20 cellular contexts compared by ENCODE assay signal in genomic region chr15:48029656-48030055, GRCh38.
DNase-seq lines count a peak whose midpoint lies in the region; FAIRE-seq and TF ChIP-seq lines count a peak whose summit lies in the region.
"Had no signal": no experiment of that assay in that cellular context is flagged by ENCODE, and none has a peak within 500 bp of the region (broad histone marks: within the 10 kb centered on the region; RNA-seq: fewer than 3 reads in every experiment).

No MANE protein-coding gene starts in this region.

- H3K27ac ChIP-seq in astrocyte (ENCODE audit: low read depth, low read length) = no peak overlapping the region
- H3K27ac ChIP-seq in esophagus muscularis mucosa (replicated peaks in 1 of 4) = no peak overlapping the region
- no peak overlapping the region for H3K27ac ChIP-seq in testis
- H3K27ac ChIP-seq: BLaER1, SJSA1 had no signal

- H3K9me3 ChIP-seq in astrocyte (ENCODE audit: insufficient read depth, low read depth, low read length) (no peaks in the 10 kb centered on the region), esophagus muscularis mucosa (no peaks in the 10 kb centered on the region), testis (no peaks in the 10 kb centered on the region)
- H3K9me3 ChIP-seq: BLaER1, SJSA1 had no signal

- H3K9me3 Mint-ChIP-seq in astrocyte (ENCODE audit: unreplicated experiment) = peaks cover 5% of the 10 kb centered on the region
- peaks cover 9% of the 10 kb centered on the region for H3K9me3 Mint-ChIP-seq in mesothelial cell of epicardium
- H3K9me3 Mint-ChIP-seq: CD8-positive, alpha-beta T cell had no signal

- H3K4me3 ChIP-seq in astrocyte (ENCODE audit: insufficient read depth, low read depth, low read length) = no peak overlapping the region
- H3K4me3 ChIP-seq in esophagus muscularis mucosa = no peak overlapping the region
- H3K4me3 ChIP-seq in testis = no peak overlapping the region
- H3K4me3 ChIP-seq: BLaER1, SJSA1 had no signal

- H3K4me1 Mint-ChIP-seq in astrocyte (ENCODE audit: low read depth, unreplicated experiment) = peaks cover 1% of the 10 kb centered on the region
- H3K4me1 Mint-ChIP-seq in mesothelial cell of epicardium = peaks cover 9% of the 10 kb centered on the region
- H3K4me1 Mint-ChIP-seq: IgD-negative memory B cell had no signal

- H2AFZ ChIP-seq in astrocyte (ENCODE audit: low read depth, low read length) = no peak overlapping the region

- no peak overlapping the region for H3K27ac Mint-ChIP-seq in astrocyte (ENCODE audit: unreplicated experiment)
- H3K27ac Mint-ChIP-seq in mesothelial cell of epicardium = no peak overlapping the region
- H3K27ac Mint-ChIP-seq: CD8-positive, alpha-beta T cell; IgD-negative memory B cell had no signal

- H3K4me1 ChIP-seq in astrocyte (ENCODE audit: insufficient read depth, low read length) (no peaks in the 10 kb centered on the region), esophagus muscularis mucosa (no peaks in the 10 kb centered on the region), testis (no peaks in the 10 kb centered on the region)
- H3K4me1 ChIP-seq: BLaER1, SJSA1 had no signal

- intact Hi-C loops in esophagus muscularis mucosa (cut with DNase I) = no loop called here
- intact Hi-C loops in testis (cut with DNase I; ENCODE audit: low total_unique reads) = no loop called here

- H3K4me2 ChIP-seq in astrocyte (ENCODE audit: low read length) = no peak overlapping the region
- H3K4me2 ChIP-seq: BLaER1 had no signal

- peaks cover 3% of the 10 kb centered on the region for H3K27me3 Mint-ChIP-seq in astrocyte (ENCODE audit: low read depth, unreplicated experiment)
- peaks cover 15% of the 10 kb centered on the region for H3K27me3 Mint-ChIP-seq in mesothelial cell of epicardium (ENCODE audit: low read depth)

- no peaks in the 10 kb centered on the region for H3K36me3 ChIP-seq in astrocyte (ENCODE audit: insufficient read depth, low read length)
- no peaks in the 10 kb centered on the region for H3K36me3 ChIP-seq in esophagus muscularis mucosa
- no peaks in the 10 kb centered on the region for H3K36me3 ChIP-seq in testis (ENCODE audit: low read depth, missing control alignments)
- H3K36me3 ChIP-seq: BLaER1, SJSA1 had no signal

- no peaks in the 10 kb centered on the region for H3K79me2 ChIP-seq in astrocyte (ENCODE audit: insufficient read depth, low read length)

- H3K4me3 Mint-ChIP-seq in astrocyte (ENCODE audit: unreplicated experiment) (no peak overlapping the region), mesothelial cell of epicardium (no peak overlapping the region)
- H3K4me3 Mint-ChIP-seq: CD8-positive, alpha-beta T cell; IgD-negative memory B cell had no signal

- TF ChIP-seq EP300 in esophagus muscularis mucosa (IDR thresholded peaks at IDR 0.05) = no peak

- DNase-seq in astrocyte (ENCODE audit: low read depth) (peak; percentile 7), esophagus muscularis mucosa (ENCODE audit: extremely low spot score) (peak; percentile 62), nucleus accumbens (lab: John Stamatoyannopoulos, UW) (peak in 33 of 56 donors; percentile 1 to 68 (median 22)), testis (peak; percentile 30), NCI-H510A (lab: John Stamatoyannopoulos, UW) (no peak), mesothelial cell of epicardium (ENCODE audit: low spot score in 2 of 2, unreplicated experiment in 2 of 2) (no peak)
- DNase-seq in NK-92 treated with Interleukin-12 subunit alpha and Interleukin-12 subunit beta, amount 100 ng/mL, for 24 hours (lab: John Stamatoyannopoulos, UW) = no peak
- DNase-seq: Calu3; CD8-positive, alpha-beta T cell; GF-D8; MV-4-11; NCI-H1105 treated with DMSO at 0.1 percent for 48 hours; NCI-H2029 treated with DMSO at 0.1 percent for 48 hours; NCI-H226; NCI-H524; NCI-H82 had no signal

- TF ChIP-seq POLR2A in esophagus muscularis mucosa (IDR thresholded peaks at IDR 0.05; ENCODE audit: low read depth) (no peak), testis (IDR thresholded peaks at IDR 0.05) (no peak)

- WGBS in esophagus muscularis mucosa = 77% methylated on average over 2 of the region's 2 CpGs
- WGBS in testis, 2 donors = 56 to 58% methylated on average over 2 of the region's 2 CpGs

- FAIRE-seq in astrocyte (lab: Jason Lieb, UNC) = no peak
- FAIRE-seq: H54 had no signal

- TF ChIP-seq CTCF in astrocyte (IDR thresholded peaks at IDR 0.05; ENCODE audit: insufficient read depth, low read depth, low read length) = no peak
- no peak for TF ChIP-seq CTCF in esophagus muscularis mucosa (IDR thresholded peaks at IDR 0.05)
- TF ChIP-seq CTCF in testis (IDR thresholded peaks at IDR 0.05) = no peak
- TF ChIP-seq CTCF in mesothelial cell of epicardium (IDR thresholded peaks at IDR 0.05; ENCODE audit: unreplicated experiment) = no peak

- peaks cover 3% of the 10 kb centered on the region for H3K27me3 ChIP-seq in astrocyte (ENCODE audit: insufficient read depth, low read length)
- no peaks in the 10 kb centered on the region for H3K27me3 ChIP-seq in esophagus muscularis mucosa
- H3K27me3 ChIP-seq in testis = no peaks in the 10 kb centered on the region
- H3K27me3 ChIP-seq: BLaER1 had no signal

- H4K20me1 ChIP-seq in astrocyte (ENCODE audit: insufficient read depth, low read length) = no peaks in the 10 kb centered on the region
- H4K20me1 ChIP-seq: BLaER1 had no signal

- no peaks in the 10 kb centered on the region for H3K36me3 Mint-ChIP-seq in astrocyte (ENCODE audit: low read depth, unreplicated experiment)
- H3K36me3 Mint-ChIP-seq in mesothelial cell of epicardium = no peaks in the 10 kb centered on the region
- H3K36me3 Mint-ChIP-seq: CD8-positive, alpha-beta T cell; IgD-negative memory B cell had no signal

- H3K9ac ChIP-seq in astrocyte (ENCODE audit: low read length) = no peak overlapping the region
- H3K9ac ChIP-seq: BLaER1 had no signal

Comparison
In these comparisons a context has a peak if more than half of its experiments do, and no peak if none do; other contexts are left out.
1. DNase-seq: peak in astrocyte (single experiment), esophagus muscularis mucosa (single experiment), nucleus accumbens (33 of 56) and testis (single experiment); none in NK-92 treated with Interleukin-12 subunit alpha and Interleukin-12 subunit beta, amount 100 ng/mL, for 24 hours (single experiment), NCI-H510A (single experiment) and mesothelial cell of epicardium (0 of 2).